In genomic region chr17:62631936-62632924, GRCh38 we compare ENCODE assay signal across 25 cellular contexts. TPM values are rescaled to one million over a fixed set of nuclear protein-coding genes. Genes with fewer than 3 reads are reported as not detected.
A peak's percentile ranks its signal among the peaks of the same experiment; 100 is the strongest.
DNase-seq lines count a peak whose midpoint lies in the region; ATAC-seq, FAIRE-seq and TF ChIP-seq lines count a peak whose summit lies in the region.
"Had no signal": no experiment of that assay in that cellular context is flagged by ENCODE, and none has a peak within 500 bp of the region (broad histone marks: within the 10 kb centered on the region; RNA-seq: fewer than 3 reads in every experiment).

No MANE protein-coding gene starts in this region.

- H3K4me1 Mint-ChIP-seq in chondrocyte (ENCODE audit: low read depth) = peaks cover 64% of the 10 kb centered on the region
- peaks cover 40% of the 10 kb centered on the region for H3K4me1 Mint-ChIP-seq in mesothelial cell of epicardium

- no peaks in the 10 kb centered on the region for H3K9me2 ChIP-seq in SK-N-SH

- H3K9me3 ChIP-seq in SK-N-SH = no peaks in the 10 kb centered on the region
- H3K9me3 ChIP-seq: ascending aorta, tibial artery had no signal

- peak; percentile 9 for DNase-seq in SK-N-SH
- DNase-seq in chondrocyte (ENCODE audit: low spot score) = no peak
- DNase-seq in mesothelial cell of epicardium (ENCODE audit: low spot score in 2 of 2, unreplicated experiment in 2 of 2) = no peak
- no peak for DNase-seq in urothelium cell line (ENCODE audit: low spot score)
- DNase-seq in germinal center (ENCODE audit: low spot score) = no peak
- DNase-seq: activated CD8-positive, alpha-beta T cell treated with anti-CD3 and anti-CD28 coated beads, Interleukin-2, amount 10 ng/mL, durations not matched to agents 7 days and 5 days; activated effector memory CD4-positive, alpha-beta T cell treated with Interleukin-2 at 50 U/mL for 16 hours; activated naive CD8-positive, alpha-beta T cell treated with anti-CD3 and anti-CD28 coated beads for 36 hours; activated T-cell treated with anti-CD3 and anti-CD28 coated beads for 4 hours; DMS53; GDM1; GOT3; NCI-H1105 treated with DMSO at 0.1 percent for 48 hours; NCI-H2081; stimulated activated naive CD8-positive, alpha-beta T cell treated with anti-CD3 and anti-CD28 coated beads, Interleukin-15, amount 100 ng/mL, for 72 hours; tibial artery had no signal

- H3K79me2 ChIP-seq in SK-N-SH (ENCODE audit: insufficient read depth) = peaks cover 100% of the 10 kb centered on the region

- H3K4me3 ChIP-seq in SK-N-SH (ENCODE audit: low read depth in 2 of 2, low read length in 1 of 2) = no peak overlapping the region
- H3K4me3 ChIP-seq: ascending aorta, tibial artery had no signal

- peak overlapping the region; percentile 25 for H3K4me3 Mint-ChIP-seq in chondrocyte (ENCODE audit: unreplicated experiment)
- no peak overlapping the region for H3K4me3 Mint-ChIP-seq in mesothelial cell of epicardium
- H3K4me3 Mint-ChIP-seq: activated CD8-positive, alpha-beta T cell treated with anti-CD3 and anti-CD28 coated beads, Interleukin-2, amount 10 ng/mL, durations not matched to agents 7 days and 5 days; activated naive CD8-positive, alpha-beta T cell treated with anti-CD3 and anti-CD28 coated beads for 36 hours; central memory CD8-positive, alpha-beta T cell; stimulated activated naive CD8-positive, alpha-beta T cell treated with anti-CD3 and anti-CD28 coated beads, Interleukin-15, amount 100 ng/mL, for 72 hours had no signal

- POLR2A ChIA-PET in SK-N-SH (lab: Yijun Ruan, JAX) = no interaction called here

- H3K4me2 ChIP-seq in SK-N-SH = peak overlapping the region; percentile 28; the same call in 1 of the 2 replicates

- peak; percentile 91 for FAIRE-seq in urothelium cell line (lab: Jason Lieb, UNC)

- H3K36me3 Mint-ChIP-seq in chondrocyte (ENCODE audit: low read depth) = peaks cover 7% of the 10 kb centered on the region
- H3K36me3 Mint-ChIP-seq in mesothelial cell of epicardium = no peaks in the 10 kb centered on the region
- H3K36me3 Mint-ChIP-seq: activated naive CD8-positive, alpha-beta T cell treated with anti-CD3 and anti-CD28 coated beads for 36 hours had no signal

- ATAC-seq in SK-N-SH treated with all-trans-retinoic acid at 6 μM for 48 hours (no peak), GM19328 (IDR thresholded peaks at IDR 0.05; ENCODE audit: unreplicated experiment) (no peak), GM21381 (IDR thresholded peaks at IDR 0.05; ENCODE audit: unreplicated experiment) (no peak)
- ATAC-seq: activated CD8-positive, alpha-beta T cell treated with anti-CD3 and anti-CD28 coated beads, Interleukin-2, amount 10 ng/mL, durations not matched to agents 7 days and 5 days; sciatic nerve; stimulated activated naive CD8-positive, alpha-beta T cell treated with anti-CD3 and anti-CD28 coated beads, Interleukin-15, amount 100 ng/mL, for 72 hours had no signal

- H4K20me1 ChIP-seq in SK-N-SH (ENCODE audit: insufficient read depth) = peaks cover 82% of the 10 kb centered on the region

- H3K9me3 Mint-ChIP-seq in chondrocyte (ENCODE audit: low read depth) (no peaks in the 10 kb centered on the region), mesothelial cell of epicardium (no peaks in the 10 kb centered on the region)
- H3K9me3 Mint-ChIP-seq: activated naive CD8-positive, alpha-beta T cell treated with anti-CD3 and anti-CD28 coated beads for 36 hours; central memory CD8-positive, alpha-beta T cell; stimulated activated naive CD8-positive, alpha-beta T cell treated with anti-CD3 and anti-CD28 coated beads, Interleukin-15, amount 100 ng/mL, for 72 hours had no signal

- TF ChIP-seq CTCF in SK-N-SH (IDR thresholded peaks at IDR 0.05) (no peak), chondrocyte (IDR thresholded peaks at IDR 0.05) (no peak), mesothelial cell of epicardium (IDR thresholded peaks at IDR 0.05; ENCODE audit: unreplicated experiment) (no peak)

- no peak overlapping the region for H2AFZ ChIP-seq in SK-N-SH (ENCODE audit: low read depth)

- H3K27me3 Mint-ChIP-seq in chondrocyte (ENCODE audit: low read depth) = no peaks in the 10 kb centered on the region
- peaks cover 9% of the 10 kb centered on the region for H3K27me3 Mint-ChIP-seq in mesothelial cell of epicardium (ENCODE audit: low read depth)
- H3K27me3 Mint-ChIP-seq: activated naive CD8-positive, alpha-beta T cell treated with anti-CD3 and anti-CD28 coated beads for 36 hours had no signal

- H3K4me1 ChIP-seq in SK-N-SH (ENCODE audit: control insufficient read depth in 1 of 2, insufficient read depth in 2 of 2, low read depth in 1 of 2, low read length in 1 of 2) = peaks cover 32 to 34% of the 10 kb centered on the region in 2 experiments; a peak in 3 of 4 replicates

- H3F3A ChIP-seq in SK-N-SH (replicated peaks; ENCODE audit: insufficient read depth) = peaks cover 14% of the 10 kb centered on the region

- H3K27me3 ChIP-seq in SK-N-SH (ENCODE audit: insufficient read depth) = no peaks in the 10 kb centered on the region
- H3K27me3 ChIP-seq: ascending aorta, tibial artery had no signal

- H3K9ac ChIP-seq in SK-N-SH = no peak overlapping the region

- WGBS in SK-N-SH (ENCODE audit: low lambda C conversion rate) = 91% methylated on average over 23 of the region's 27 CpGs

- TF ChIP-seq EP300 in SK-N-SH (IDR thresholded peaks at IDR 0.05; ENCODE audit: borderline replicate concordance in 1 of 2, low read depth in 1 of 2, low read length in 1 of 2) = no peak

- no peak for TF ChIP-seq RAD21 in SK-N-SH (IDR thresholded peaks at IDR 0.05; ENCODE audit: low read length)

- peak overlapping the region; percentile 4 to 48; a peak in 2 of 4 replicates for H3K27ac ChIP-seq in SK-N-SH (ENCODE audit: low read depth in 2 of 2, low read length in 1 of 2)
- H3K27ac ChIP-seq: 22Rv1, HL-60, tibial artery had no signal

- H3K36me3 ChIP-seq in SK-N-SH (replicated peaks in 1 of 2; ENCODE audit: control insufficient read depth in 1 of 2, insufficient read depth in 2 of 2, low read length in 1 of 2) = peaks cover 5 to 7% of the 10 kb centered on the region in 2 experiments
- H3K36me3 ChIP-seq: tibial artery had no signal

- H3K27ac Mint-ChIP-seq in chondrocyte (ENCODE audit: unreplicated experiment) (peak overlapping the region; percentile 98), mesothelial cell of epicardium (peak overlapping the region; percentile 67)
- H3K27ac Mint-ChIP-seq: activated CD8-positive, alpha-beta T cell treated with anti-CD3 and anti-CD28 coated beads, Interleukin-2, amount 10 ng/mL, durations not matched to agents 7 days and 5 days; activated naive CD8-positive, alpha-beta T cell treated with anti-CD3 and anti-CD28 coated beads for 36 hours; progenitor cell of endocrine pancreas; stimulated activated naive CD8-positive, alpha-beta T cell treated with anti-CD3 and anti-CD28 coated beads, Interleukin-15, amount 100 ng/mL, for 72 hours had no signal

- CTCF ChIA-PET in SK-N-SH (lab: Yijun Ruan, JAX) = interaction anchor here (1.0 kb wide), 1 partner anchor 40 kb away, joined by 5 read pairs; no protein-coding TSS in a partner anchor

TF ChIP-seq in SK-N-SH, 30 proteins besides CTCF, POLR2A, EP300 and RAD21 (continues in another document):
- TF ChIP-seq PBX3 (IDR thresholded peaks at IDR 0.05) = no peak
- TF ChIP-seq YY1 (IDR thresholded peaks at IDR 0.05; ENCODE audit: low read depth) = no peak
- TF ChIP-seq TAF1 (IDR thresholded peaks at IDR 0.05; ENCODE audit: borderline replicate concordance, low read depth, low read length) = no peak
- no peak for TF ChIP-seq GABPA (IDR thresholded peaks at IDR 0.05; ENCODE audit: low read depth)
- TF ChIP-seq TCF12 (IDR thresholded peaks at IDR 0.05) = no peak
- no peak for TF ChIP-seq RFX5 (IDR thresholded peaks at IDR 0.05; ENCODE audit: low read length)
- no peak for TF ChIP-seq ELF1 (IDR thresholded peaks at IDR 0.05)
- no peak for TF ChIP-seq FOXM1 (IDR thresholded peaks at IDR 0.05; ENCODE audit: low read depth)
- TF ChIP-seq NFIC (IDR thresholded peaks at IDR 0.05; ENCODE audit: borderline replicate concordance) = no peak
- TF ChIP-seq FOXJ3 (CRISPR knock-in tag; IDR thresholded peaks at IDR 0.05) = no peak
- no peak for TF ChIP-seq JUND (IDR thresholded peaks at IDR 0.05)

TF ChIP-seq in SK-N-SH treated with all-trans-retinoic acid at 6 μM for 48 hours, 23 proteins besides CTCF, POLR2A, EP300 and RAD21 (continues in another document):
- no peak for TF ChIP-seq CREB5 (CRISPR knock-in tag; IDR thresholded peaks at IDR 0.05; ENCODE audit: low read depth)
- TF ChIP-seq RARB (CRISPR knock-in tag; IDR thresholded peaks at IDR 0.05) = no peak
- TF ChIP-seq PPARA (CRISPR knock-in tag; IDR thresholded peaks at IDR 0.05; ENCODE audit: borderline replicate concordance) = no peak
- no peak for TF ChIP-seq ZNF8 (CRISPR knock-in tag; IDR thresholded peaks at IDR 0.05)
- no peak for TF ChIP-seq ZFP3 (CRISPR knock-in tag; IDR thresholded peaks at IDR 0.05)
- no peak for TF ChIP-seq PATZ1 (CRISPR knock-in tag; IDR thresholded peaks at IDR 0.05; ENCODE audit: borderline replicate concordance)
- no peak for TF ChIP-seq BACH2 (CRISPR knock-in tag; IDR thresholded peaks at IDR 0.05; ENCODE audit: borderline replicate concordance)

RNA-seq across cellular contexts. Expression of gene MRC2, which starts 4.8 kb away (rescaled TPM):
- 112 and 213 TPM in 2 replicates for polyA plus RNA-seq in SK-N-SH (2012; rRNA removed)
- polyA plus RNA-seq in SK-N-SH (2012; cell fraction: cytosol; rRNA removed) = 61.2 and 111 TPM in 2 replicates
- polyA plus RNA-seq in SK-N-SH (2012; cell fraction: nucleus; rRNA removed) = 352 and 390 TPM in 2 replicates
- total RNA-seq in chondrocyte = 347 to 378 TPM (median 353 TPM) in 3 replicates
- 115 to 120 TPM (median 119 TPM) in 3 replicates for total RNA-seq in mesothelial cell of epicardium
